1 cellular context compared by ENCODE assay signal in genomic region chr13:49220035-49220855, GRCh38.
TF ChIP-seq lines count a peak whose summit lies in the region.

A gene with protein sequence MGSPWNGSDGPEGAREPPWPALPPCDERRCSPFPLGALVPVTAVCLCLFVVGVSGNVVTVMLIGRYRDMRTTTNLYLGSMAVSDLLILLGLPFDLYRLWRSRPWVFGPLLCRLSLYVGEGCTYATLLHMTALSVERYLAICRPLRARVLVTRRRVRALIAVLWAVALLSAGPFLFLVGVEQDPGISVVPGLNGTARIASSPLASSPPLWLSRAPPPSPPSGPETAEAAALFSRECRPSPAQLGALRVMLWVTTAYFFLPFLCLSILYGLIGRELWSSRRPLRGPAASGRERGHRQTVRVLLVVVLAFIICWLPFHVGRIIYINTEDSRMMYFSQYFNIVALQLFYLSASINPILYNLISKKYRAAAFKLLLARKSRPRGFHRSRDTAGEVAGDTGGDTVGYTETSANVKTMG (plus strand): TSS chr13:49220338. CDS start chr13:49220338, 0 bp downstream.

TF ChIP-seq in HepG2, 621 proteins besides CTCF, POLR2A, EP300 and RAD21 (continued from another document):
- TF ChIP-seq SPEN (CRISPR knock-in tag; IDR thresholded peaks at IDR 0.05; ENCODE audit: low read depth): peak; percentile 28; the same call in 1 of the 2 replicates
- 0 out of 2 replicates have a peak, but pooled peaks have one; percentile 28 for TF ChIP-seq TFDP2 (CRISPR knock-in tag; IDR thresholded peaks at IDR 0.05)
- no peak for TF ChIP-seq STAT5B (CRISPR knock-in tag; IDR thresholded peaks at IDR 0.05)
- TF ChIP-seq, protein P1, sequence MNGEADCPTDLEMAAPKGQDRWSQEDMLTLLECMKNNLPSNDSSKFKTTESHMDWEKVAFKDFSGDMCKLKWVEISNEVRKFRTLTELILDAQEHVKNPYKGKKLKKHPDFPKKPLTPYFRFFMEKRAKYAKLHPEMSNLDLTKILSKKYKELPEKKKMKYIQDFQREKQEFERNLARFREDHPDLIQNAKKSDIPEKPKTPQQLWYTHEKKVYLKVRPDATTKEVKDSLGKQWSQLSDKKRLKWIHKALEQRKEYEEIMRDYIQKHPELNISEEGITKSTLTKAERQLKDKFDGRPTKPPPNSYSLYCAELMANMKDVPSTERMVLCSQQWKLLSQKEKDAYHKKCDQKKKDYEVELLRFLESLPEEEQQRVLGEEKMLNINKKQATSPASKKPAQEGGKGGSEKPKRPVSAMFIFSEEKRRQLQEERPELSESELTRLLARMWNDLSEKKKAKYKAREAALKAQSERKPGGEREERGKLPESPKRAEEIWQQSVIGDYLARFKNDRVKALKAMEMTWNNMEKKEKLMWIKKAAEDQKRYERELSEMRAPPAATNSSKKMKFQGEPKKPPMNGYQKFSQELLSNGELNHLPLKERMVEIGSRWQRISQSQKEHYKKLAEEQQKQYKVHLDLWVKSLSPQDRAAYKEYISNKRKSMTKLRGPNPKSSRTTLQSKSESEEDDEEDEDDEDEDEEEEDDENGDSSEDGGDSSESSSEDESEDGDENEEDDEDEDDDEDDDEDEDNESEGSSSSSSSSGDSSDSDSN (CRISPR knock-in tag; IDR thresholded peaks at IDR 0.05): peak; percentile 84; the same call in 1 of the 2 replicates
- TF ChIP-seq GATA4 (IDR thresholded peaks at IDR 0.05; ENCODE audit: borderline replicate concordance, low read depth): no peak
- TF ChIP-seq MTA3 (CRISPR knock-in tag; IDR thresholded peaks at IDR 0.05): no peak
- peak; percentile 54; the same call in 1 of the 2 replicates for TF ChIP-seq GABPB1 (CRISPR knock-in tag; IDR thresholded peaks at IDR 0.05)
- peak; percentile 77; the same call in 1 of the 2 replicates for TF ChIP-seq ZNF776 (CRISPR knock-in tag; IDR thresholded peaks at IDR 0.05)
- TF ChIP-seq PHF8 (CRISPR knock-in tag; IDR thresholded peaks at IDR 0.05): peak; percentile 45; the same call in 1 of the 2 replicates
- TF ChIP-seq ZNF777 (CRISPR knock-in tag; IDR thresholded peaks at IDR 0.05): peak; percentile 98
- TF ChIP-seq, protein P2, sequence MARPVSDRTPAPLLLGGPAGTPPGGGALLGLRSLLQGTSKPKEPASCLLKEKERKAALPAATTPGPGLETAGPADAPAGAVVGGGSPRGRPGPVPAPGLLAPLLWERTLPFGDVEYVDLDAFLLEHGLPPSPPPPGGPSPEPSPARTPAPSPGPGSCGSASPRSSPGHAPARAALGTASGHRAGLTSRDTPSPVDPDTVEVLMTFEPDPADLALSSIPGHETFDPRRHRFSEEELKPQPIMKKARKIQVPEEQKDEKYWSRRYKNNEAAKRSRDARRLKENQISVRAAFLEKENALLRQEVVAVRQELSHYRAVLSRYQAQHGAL (CRISPR knock-in tag; IDR thresholded peaks at IDR 0.05; ENCODE audit: not compliant biosample characterization): peak; percentile 18
- peak; percentile 37; the same call in 1 of the 2 replicates for TF ChIP-seq ZNF773 (CRISPR knock-in tag; IDR thresholded peaks at IDR 0.05; ENCODE audit: borderline replicate concordance)
- peak; percentile 72; the same call in 1 of the 2 replicates for TF ChIP-seq ZNF563 (CRISPR knock-in tag; IDR thresholded peaks at IDR 0.05)
- 0 out of 2 replicates have a peak, but pooled peaks have one; percentile 46 for TF ChIP-seq ZBTB2 (CRISPR knock-in tag; IDR thresholded peaks at IDR 0.05; ENCODE audit: low read depth)
- no peak for TF ChIP-seq ZSCAN30 (CRISPR knock-in tag; IDR thresholded peaks at IDR 0.05)
- peak; percentile 79 for TF ChIP-seq SALL2 (CRISPR knock-in tag; IDR thresholded peaks at IDR 0.05)
- peak; percentile 51; the same call in 1 of the 2 replicates for TF ChIP-seq ZBTB7A (CRISPR knock-in tag; IDR thresholded peaks at IDR 0.05)
- 0 out of 2 replicates have a peak, but pooled peaks have one; percentile 33 for TF ChIP-seq KLF6 (CRISPR knock-in tag; IDR thresholded peaks at IDR 0.05)
- TF ChIP-seq MTA1 (CRISPR knock-in tag; IDR thresholded peaks at IDR 0.05; ENCODE audit: borderline replicate concordance): 0 out of 2 replicates have a peak, but pooled peaks have one; percentile 20
- 0 out of 2 replicates have a peak, but pooled peaks have one; percentile 19 for TF ChIP-seq ZNF768 (CRISPR knock-in tag; IDR thresholded peaks at IDR 0.05)
- 0 out of 2 replicates have a peak, but pooled peaks have one; percentile 25 for TF ChIP-seq ZZZ3 (CRISPR knock-in tag; IDR thresholded peaks at IDR 0.05; ENCODE audit: borderline replicate concordance)
- no peak for TF ChIP-seq PAWR (CRISPR knock-in tag; IDR thresholded peaks at IDR 0.05; ENCODE audit: borderline replicate concordance)
- no peak for TF ChIP-seq CREM (IDR thresholded peaks at IDR 0.05)
- no peak for TF ChIP-seq CREM (CRISPR knock-in tag; IDR thresholded peaks at IDR 0.05)
- no peak for TF ChIP-seq ZNF879 (CRISPR knock-in tag; IDR thresholded peaks at IDR 0.05)
- TF ChIP-seq PHF21A (CRISPR knock-in tag; IDR thresholded peaks at IDR 0.05): 0 out of 2 replicates have a peak, but pooled peaks have one; percentile 33
- no peak; the same call in 1 of the 2 replicates for TF ChIP-seq ZNF281 (CRISPR knock-in tag; IDR thresholded peaks at IDR 0.05; ENCODE audit: borderline replicate concordance)
- no peak for TF ChIP-seq ZNF569 (CRISPR knock-in tag; IDR thresholded peaks at IDR 0.05; ENCODE audit: borderline replicate concordance)
- no peak for TF ChIP-seq ZNF720 (CRISPR knock-in tag; IDR thresholded peaks at IDR 0.05)
- TF ChIP-seq YEATS4 (CRISPR knock-in tag; IDR thresholded peaks at IDR 0.05; ENCODE audit: borderline replicate concordance): peak; percentile 70
- TF ChIP-seq SRY (CRISPR knock-in tag; IDR thresholded peaks at IDR 0.05): peak; percentile 76; the same call in 1 of the 2 replicates
- peak; percentile 2; the same call in 1 of the 2 replicates for TF ChIP-seq SAP130 (CRISPR knock-in tag; IDR thresholded peaks at IDR 0.05; ENCODE audit: low read depth)
- TF ChIP-seq SRSF4 (IDR thresholded peaks at IDR 0.05; ENCODE audit: low read depth, low read length, poor library complexity, severe bottlenecking): no peak
- no peak for TF ChIP-seq PHB2 (IDR thresholded peaks at IDR 0.05; ENCODE audit: partially characterized antibody)
- peak; percentile 23; the same call in 1 of the 2 replicates for TF ChIP-seq ATF7-NPFF (CRISPR knock-in tag; IDR thresholded peaks at IDR 0.05; ENCODE audit: low read depth)
- no peak for TF ChIP-seq SOX13 (IDR thresholded peaks at IDR 0.05)
- peak in 1 of 2 experiments; percentile 12; a peak in 1 of 4 replicates for TF ChIP-seq SOX13 (CRISPR knock-in tag; conservative IDR thresholded peaks at IDR 0.05 in 1 of 2, IDR thresholded peaks at IDR 0.05 in 1 of 2)
- TF ChIP-seq POLR2G (IDR thresholded peaks at IDR 0.05; ENCODE audit: low read depth, low read length): peak; percentile 58
- TF ChIP-seq TFDP1 (CRISPR knock-in tag; IDR thresholded peaks at IDR 0.05; ENCODE audit: borderline replicate concordance): peak; percentile 30; the same call in 1 of the 2 replicates
- TF ChIP-seq, protein P3, sequence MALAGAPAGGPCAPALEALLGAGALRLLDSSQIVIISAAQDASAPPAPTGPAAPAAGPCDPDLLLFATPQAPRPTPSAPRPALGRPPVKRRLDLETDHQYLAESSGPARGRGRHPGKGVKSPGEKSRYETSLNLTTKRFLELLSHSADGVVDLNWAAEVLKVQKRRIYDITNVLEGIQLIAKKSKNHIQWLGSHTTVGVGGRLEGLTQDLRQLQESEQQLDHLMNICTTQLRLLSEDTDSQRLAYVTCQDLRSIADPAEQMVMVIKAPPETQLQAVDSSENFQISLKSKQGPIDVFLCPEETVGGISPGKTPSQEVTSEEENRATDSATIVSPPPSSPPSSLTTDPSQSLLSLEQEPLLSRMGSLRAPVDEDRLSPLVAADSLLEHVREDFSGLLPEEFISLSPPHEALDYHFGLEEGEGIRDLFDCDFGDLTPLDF (CRISPR knock-in tag; IDR thresholded peaks at IDR 0.05): 0 out of 2 replicates have a peak, but pooled peaks have one; percentile 36
- TF ChIP-seq NR2F2 (IDR thresholded peaks at IDR 0.05; ENCODE audit: borderline replicate concordance, low read depth): no peak
- TF ChIP-seq RNF2 (conservative IDR thresholded peaks at IDR 0.05; ENCODE audit: low read depth): peak; percentile 73; the same call in 1 of the 2 replicates
- peak; percentile 39; the same call in 1 of the 2 replicates for TF ChIP-seq ZNF556 (CRISPR knock-in tag; IDR thresholded peaks at IDR 0.05; ENCODE audit: borderline replicate concordance)
- no peak for TF ChIP-seq U2AF2 (IDR thresholded peaks at IDR 0.05; ENCODE audit: low read depth, low read length)
- TF ChIP-seq, protein P4, sequence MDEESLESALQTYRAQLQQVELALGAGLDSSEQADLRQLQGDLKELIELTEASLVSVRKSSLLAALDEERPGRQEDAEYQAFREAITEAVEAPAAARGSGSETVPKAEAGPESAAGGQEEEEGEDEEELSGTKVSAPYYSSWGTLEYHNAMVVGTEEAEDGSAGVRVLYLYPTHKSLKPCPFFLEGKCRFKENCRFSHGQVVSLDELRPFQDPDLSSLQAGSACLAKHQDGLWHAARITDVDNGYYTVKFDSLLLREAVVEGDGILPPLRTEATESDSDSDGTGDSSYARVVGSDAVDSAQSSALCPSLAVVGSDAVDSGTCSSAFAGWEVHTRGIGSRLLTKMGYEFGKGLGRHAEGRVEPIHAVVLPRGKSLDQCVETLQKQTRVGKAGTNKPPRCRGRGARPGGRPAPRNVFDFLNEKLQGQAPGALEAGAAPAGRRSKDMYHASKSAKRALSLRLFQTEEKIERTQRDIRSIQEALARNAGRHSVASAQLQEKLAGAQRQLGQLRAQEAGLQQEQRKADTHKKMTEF (CRISPR knock-in tag; IDR thresholded peaks at IDR 0.05): 0 out of 2 replicates have a peak, but pooled peaks have one; percentile 9
- peak; percentile 83 for TF ChIP-seq ZSCAN31 (CRISPR knock-in tag; IDR thresholded peaks at IDR 0.05; ENCODE audit: low read depth)
- TF ChIP-seq, protein P5, sequence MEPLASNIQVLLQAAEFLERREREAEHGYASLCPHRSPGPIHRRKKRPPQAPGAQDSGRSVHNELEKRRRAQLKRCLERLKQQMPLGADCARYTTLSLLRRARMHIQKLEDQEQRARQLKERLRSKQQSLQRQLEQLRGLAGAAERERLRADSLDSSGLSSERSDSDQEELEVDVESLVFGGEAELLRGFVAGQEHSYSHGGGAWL (CRISPR knock-in tag; IDR thresholded peaks at IDR 0.05): 0 out of 2 replicates have a peak, but pooled peaks have one; percentile 43
- TF ChIP-seq SNAPC5 (CRISPR knock-in tag; IDR thresholded peaks at IDR 0.05; ENCODE audit: borderline replicate concordance): no peak
